ENCODE assay signal across 1 cellular context in genomic region chr1:51990478-51990965, GRCh38.
TF ChIP-seq lines count a peak whose summit lies in the region.

TSS of gene RAB3B (minus strand) at chr1:51990700. CDS start at chr1:51977117, 13,583 bp downstream.

TF ChIP-seq in HEK293, 187 proteins besides CTCF, POLR2A, EP300 and RAD21 (continued from another document and continues in another):
- TF ChIP-seq KLF10 (tag by site-specific recombination; IDR thresholded peaks at IDR 0.05) (no peak), GFI1B (tag by site-specific recombination; IDR thresholded peaks at IDR 0.05) (no peak), WT1 (tag by site-specific recombination; IDR thresholded peaks at IDR 0.05) (no peak), ZNF280C (tag by site-specific recombination; IDR thresholded peaks at IDR 0.05) (no peak), ZSCAN30 (tag by site-specific recombination; IDR thresholded peaks at IDR 0.05) (peak; percentile 75; the same call in 1 of the 2 replicates), SP3 (tag by site-specific recombination; IDR thresholded peaks at IDR 0.05) (peak; percentile 80), ZNF433 (tag by site-specific recombination; IDR thresholded peaks at IDR 0.05; ENCODE audit: low read depth) (no peak), ZNF677 (tag by site-specific recombination; IDR thresholded peaks at IDR 0.05) (no peak), GLIS1 (tag by site-specific recombination; IDR thresholded peaks at IDR 0.05) (peak; percentile 13; the same call in 1 of the 2 replicates), ZNF26 (tag by site-specific recombination; IDR thresholded peaks at IDR 0.05) (no peak), ZNF23 (tag by site-specific recombination; IDR thresholded peaks at IDR 0.05; ENCODE audit: borderline replicate concordance) (no peak), PRDM1 (tag by site-specific recombination; IDR thresholded peaks at IDR 0.05) (no peak), ZBTB20 (tag by site-specific recombination; IDR thresholded peaks at IDR 0.05) (no peak), ZBTB49 (tag by site-specific recombination; IDR thresholded peaks at IDR 0.05; ENCODE audit: low read depth) (no peak), ZNF132 (tag by site-specific recombination; IDR thresholded peaks at IDR 0.05; ENCODE audit: borderline replicate concordance) (no peak), ZNF280D (tag by site-specific recombination; IDR thresholded peaks at IDR 0.05) (no peak), ZBTB26 (tag by site-specific recombination; optimal IDR thresholded peaks at IDR 0.05) (peak; percentile 62), ZFP37 (tag by site-specific recombination; IDR thresholded peaks at IDR 0.05) (no peak), OSR2 (tag by site-specific recombination; IDR thresholded peaks at IDR 0.05) (no peak), ZNF292 (tag by site-specific recombination; IDR thresholded peaks at IDR 0.05; ENCODE audit: borderline replicate concordance, low read depth) (no peak), ZNF114 (tag by site-specific recombination; IDR thresholded peaks at IDR 0.05) (no peak), ZNF837 (tag by site-specific recombination; IDR thresholded peaks at IDR 0.05) (no peak), ZSCAN4 (tag by site-specific recombination; IDR thresholded peaks at IDR 0.05) (no peak), ZNF707 (tag by site-specific recombination; IDR thresholded peaks at IDR 0.05) (no peak), ZNF791 (tag by site-specific recombination; IDR thresholded peaks at IDR 0.05) (no peak), BCL11B (tag by site-specific recombination; IDR thresholded peaks at IDR 0.05; ENCODE audit: low read depth) (no peak), ELK4 (IDR thresholded peaks at IDR 0.05; ENCODE audit: borderline replicate concordance, low read depth, low read length) (no peak), ZBTB7A (tag by site-specific recombination; IDR thresholded peaks at IDR 0.05; ENCODE audit: low read depth) (no peak), MYNN (tag by site-specific recombination; IDR thresholded peaks at IDR 0.05; ENCODE audit: borderline replicate concordance) (no peak), HOXD13 (CRISPR knock-in tag; IDR thresholded peaks at IDR 0.05; ENCODE audit: borderline replicate concordance) (no peak)
- TF ChIP-seq, protein P1, sequence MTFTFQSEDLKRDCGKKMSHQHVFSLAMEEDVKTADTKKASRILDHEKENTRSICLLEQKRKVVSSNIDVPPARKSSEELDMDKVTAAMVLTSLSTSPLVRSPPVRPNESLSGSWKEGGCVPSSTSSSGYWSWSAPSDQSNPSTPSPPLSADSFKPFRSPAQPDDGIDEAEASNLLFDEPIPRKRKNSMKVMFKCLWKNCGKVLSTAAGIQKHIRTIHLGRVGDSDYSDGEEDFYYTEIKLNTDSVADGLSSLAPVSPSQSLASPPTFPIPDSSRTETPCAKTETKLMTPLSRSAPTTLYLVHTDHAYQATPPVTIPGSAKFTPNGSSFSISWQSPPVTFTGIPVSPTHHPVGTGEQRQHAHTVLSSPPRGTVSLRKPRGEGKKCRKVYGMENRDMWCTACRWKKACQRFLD (tag by site-specific recombination; IDR thresholded peaks at IDR 0.05) = no peak
- TF ChIP-seq, protein P2, sequence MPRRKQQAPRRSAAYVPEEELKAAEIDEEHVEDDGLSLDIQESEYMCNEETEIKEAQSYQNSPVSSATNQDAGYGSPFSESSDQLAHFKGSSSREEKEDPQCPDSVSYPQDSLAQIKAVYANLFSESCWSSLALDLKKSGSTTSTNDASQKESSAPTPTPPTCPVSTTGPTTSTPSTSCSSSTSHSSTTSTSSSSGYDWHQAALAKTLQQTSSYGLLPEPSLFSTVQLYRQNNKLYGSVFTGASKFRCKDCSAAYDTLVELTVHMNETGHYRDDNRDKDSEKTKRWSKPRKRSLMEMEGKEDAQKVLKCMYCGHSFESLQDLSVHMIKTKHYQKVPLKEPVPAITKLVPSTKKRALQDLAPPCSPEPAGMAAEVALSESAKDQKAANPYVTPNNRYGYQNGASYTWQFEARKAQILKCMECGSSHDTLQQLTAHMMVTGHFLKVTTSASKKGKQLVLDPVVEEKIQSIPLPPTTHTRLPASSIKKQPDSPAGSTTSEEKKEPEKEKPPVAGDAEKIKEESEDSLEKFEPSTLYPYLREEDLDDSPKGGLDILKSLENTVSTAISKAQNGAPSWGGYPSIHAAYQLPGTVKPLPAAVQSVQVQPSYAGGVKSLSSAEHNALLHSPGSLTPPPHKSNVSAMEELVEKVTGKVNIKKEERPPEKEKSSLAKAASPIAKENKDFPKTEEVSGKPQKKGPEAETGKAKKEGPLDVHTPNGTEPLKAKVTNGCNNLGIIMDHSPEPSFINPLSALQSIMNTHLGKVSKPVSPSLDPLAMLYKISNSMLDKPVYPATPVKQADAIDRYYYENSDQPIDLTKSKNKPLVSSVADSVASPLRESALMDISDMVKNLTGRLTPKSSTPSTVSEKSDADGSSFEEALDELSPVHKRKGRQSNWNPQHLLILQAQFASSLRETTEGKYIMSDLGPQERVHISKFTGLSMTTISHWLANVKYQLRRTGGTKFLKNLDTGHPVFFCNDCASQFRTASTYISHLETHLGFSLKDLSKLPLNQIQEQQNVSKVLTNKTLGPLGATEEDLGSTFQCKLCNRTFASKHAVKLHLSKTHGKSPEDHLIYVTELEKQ (tag by site-specific recombination; IDR thresholded peaks at IDR 0.05; ENCODE audit: borderline replicate concordance) = no peak
- TF ChIP-seq, protein P3, sequence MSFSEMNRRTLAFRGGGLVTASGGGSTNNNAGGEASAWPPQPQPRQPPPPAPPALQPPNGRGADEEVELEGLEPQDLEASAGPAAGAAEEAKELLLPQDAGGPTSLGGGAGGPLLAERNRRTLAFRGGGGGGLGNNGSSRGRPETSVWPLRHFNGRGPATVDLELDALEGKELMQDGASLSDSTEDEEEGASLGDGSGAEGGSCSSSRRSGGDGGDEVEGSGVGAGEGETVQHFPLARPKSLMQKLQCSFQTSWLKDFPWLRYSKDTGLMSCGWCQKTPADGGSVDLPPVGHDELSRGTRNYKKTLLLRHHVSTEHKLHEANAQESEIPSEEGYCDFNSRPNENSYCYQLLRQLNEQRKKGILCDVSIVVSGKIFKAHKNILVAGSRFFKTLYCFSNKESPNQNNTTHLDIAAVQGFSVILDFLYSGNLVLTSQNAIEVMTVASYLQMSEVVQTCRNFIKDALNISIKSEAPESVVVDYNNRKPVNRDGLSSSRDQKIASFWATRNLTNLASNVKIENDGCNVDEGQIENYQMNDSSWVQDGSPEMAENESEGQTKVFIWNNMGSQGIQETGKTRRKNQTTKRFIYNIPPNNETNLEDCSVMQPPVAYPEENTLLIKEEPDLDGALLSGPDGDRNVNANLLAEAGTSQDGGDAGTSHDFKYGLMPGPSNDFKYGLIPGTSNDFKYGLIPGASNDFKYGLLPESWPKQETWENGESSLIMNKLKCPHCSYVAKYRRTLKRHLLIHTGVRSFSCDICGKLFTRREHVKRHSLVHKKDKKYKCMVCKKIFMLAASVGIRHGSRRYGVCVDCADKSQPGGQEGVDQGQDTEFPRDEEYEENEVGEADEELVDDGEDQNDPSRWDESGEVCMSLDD (tag by site-specific recombination; IDR thresholded peaks at IDR 0.05) = no peak
- TF ChIP-seq, protein P4, sequence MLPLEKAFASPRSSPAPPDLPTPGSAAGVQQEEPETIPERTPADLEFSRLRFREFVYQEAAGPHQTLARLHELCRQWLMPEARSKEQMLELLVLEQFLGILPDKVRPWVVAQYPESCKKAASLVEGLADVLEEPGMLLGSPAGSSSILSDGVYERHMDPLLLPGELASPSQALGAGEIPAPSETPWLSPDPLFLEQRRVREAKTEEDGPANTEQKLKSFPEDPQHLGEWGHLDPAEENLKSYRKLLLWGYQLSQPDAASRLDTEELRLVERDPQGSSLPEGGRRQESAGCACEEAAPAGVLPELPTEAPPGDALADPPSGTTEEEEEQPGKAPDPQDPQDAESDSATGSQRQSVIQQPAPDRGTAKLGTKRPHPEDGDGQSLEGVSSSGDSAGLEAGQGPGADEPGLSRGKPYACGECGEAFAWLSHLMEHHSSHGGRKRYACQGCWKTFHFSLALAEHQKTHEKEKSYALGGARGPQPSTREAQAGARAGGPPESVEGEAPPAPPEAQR (tag by site-specific recombination; IDR thresholded peaks at IDR 0.05) = no peak
